Comparison of ENCODE assay signal across 8 cellular contexts in the genomic region with DNA sequence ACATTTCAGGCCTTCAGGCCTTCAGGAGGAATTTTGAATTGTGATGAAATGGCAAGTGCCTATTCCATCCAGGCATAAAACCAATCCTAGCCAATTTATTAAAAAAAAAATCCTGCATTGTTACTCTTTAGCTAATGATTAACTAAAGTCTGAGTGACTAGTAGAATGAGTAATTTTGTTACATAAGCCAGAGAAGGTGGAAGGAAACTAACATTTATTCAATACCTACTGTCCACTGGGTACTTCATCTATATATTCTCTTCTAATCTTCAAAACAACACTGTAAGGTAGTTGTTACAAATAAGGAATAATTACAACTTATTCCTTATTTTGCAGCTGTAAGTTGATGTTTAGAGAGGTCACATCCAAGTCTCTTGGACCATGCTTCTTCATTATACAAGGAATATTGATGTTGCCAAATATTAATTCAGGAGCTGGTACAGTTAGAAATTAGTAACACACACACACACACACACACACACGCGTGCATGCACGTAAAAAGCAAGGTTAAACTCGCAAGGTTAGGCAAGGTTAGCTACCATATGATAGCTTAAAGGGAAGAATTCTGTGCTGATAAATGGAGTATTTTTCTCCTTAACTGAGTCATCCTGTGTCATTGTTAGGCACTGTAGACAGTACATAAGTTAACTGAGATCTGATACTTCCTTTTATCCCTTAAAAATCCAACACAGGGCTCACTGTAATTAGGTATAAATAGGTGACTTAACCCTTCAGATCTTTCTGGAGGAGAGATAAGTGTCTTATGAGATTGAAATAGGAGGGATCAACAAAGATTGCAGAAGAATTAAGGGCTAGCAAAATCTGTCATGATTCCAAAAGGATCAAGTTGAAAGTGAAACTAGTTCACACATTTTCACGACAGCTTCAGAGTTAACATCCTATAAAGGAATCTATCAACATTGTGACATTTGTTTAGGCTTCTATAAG.
A peak's percentile ranks its signal among the peaks of the same experiment; 100 is the strongest.
DNase-seq lines count a peak whose midpoint lies in the region; ATAC-seq and TF ChIP-seq lines count a peak whose summit lies in the region.

No MANE protein-coding gene starts in this region.

- H3K27me3 Mint-ChIP-seq in CD4-positive, CD25-positive, alpha-beta regulatory T cell, result peaks cover 4% of the 10 kb centered on the region
- no peaks in the 10 kb centered on the region for H3K27me3 Mint-ChIP-seq in naive thymus-derived CD4-positive, alpha-beta T cell

- peak overlapping the region; percentile 87 for H2AFZ ChIP-seq in Loucy (ENCODE audit: low read length)

- peak overlapping the region; percentile 57 for H3K4me2 ChIP-seq in Loucy (ENCODE audit: low read depth, low read length, poor library complexity, severe bottlenecking)

- peak overlapping the region; percentile 30 for H3K9ac ChIP-seq in Loucy (ENCODE audit: low read depth, low read length, poor library complexity, severe bottlenecking)

- no peaks in the 10 kb centered on the region for H3K4me1 ChIP-seq in CD4-positive, CD25-positive, alpha-beta regulatory T cell (ENCODE audit: control insufficient read depth, insufficient read depth, low read length, poor library complexity, severe bottlenecking)
- H3K4me1 ChIP-seq in Loucy (ENCODE audit: insufficient read depth, low read length, poor library complexity, severe bottlenecking), result no peaks in the 10 kb centered on the region
- no peaks in the 10 kb centered on the region for H3K4me1 ChIP-seq in effector memory CD4-positive, alpha-beta T cell (ENCODE audit: control insufficient read depth, insufficient read depth, low read length, poor library complexity, severe bottlenecking)
- no peaks in the 10 kb centered on the region for H3K4me1 ChIP-seq in naive thymus-derived CD4-positive, alpha-beta T cell (ENCODE audit: control insufficient read depth in 2 of 2, insufficient read depth in 2 of 2, low read length in 2 of 2)

- TF ChIP-seq CTCF in Loucy (conservative IDR thresholded peaks at IDR 0.05; ENCODE audit: low read length), result no peak

- H3K4me3 Mint-ChIP-seq in CD4-positive, CD25-positive, alpha-beta regulatory T cell, result peak overlapping the region in 2 of 4 donors; percentile 9 to 59
- peak overlapping the region; percentile 30 to 83 (median 76) for H3K4me3 Mint-ChIP-seq in naive thymus-derived CD4-positive, alpha-beta T cell

- H3K27me3 ChIP-seq in CD4-positive, CD25-positive, alpha-beta regulatory T cell (ENCODE audit: control insufficient read depth, insufficient read depth, low read length), result no peaks in the 10 kb centered on the region
- H3K27me3 ChIP-seq in Loucy (ENCODE audit: insufficient read depth, low read length, poor library complexity, severe bottlenecking), result no peaks in the 10 kb centered on the region
- no peaks in the 10 kb centered on the region for H3K27me3 ChIP-seq in effector memory CD4-positive, alpha-beta T cell (replicated peaks; ENCODE audit: control insufficient read depth, insufficient read depth, low read length, poor library complexity, severe bottlenecking)
- no peaks in the 10 kb centered on the region for H3K27me3 ChIP-seq in naive thymus-derived CD4-positive, alpha-beta T cell (ENCODE audit: control insufficient read depth in 2 of 2, insufficient read depth in 2 of 2, low read length in 2 of 2)

- CTCF ChIA-PET in naive thymus-derived CD4-positive, alpha-beta T cell (lab: Charles Lee), result interaction anchor here (0.6 kb wide), 1 partner anchor 413 kb away, joined by 3 read pairs; no protein-coding TSS in a partner anchor

- ATAC-seq in CD4-positive, CD25-positive, alpha-beta regulatory T cell (ENCODE audit: low read depth in 2 of 2), result no peak
- ATAC-seq in naive thymus-derived CD4-positive, alpha-beta T cell, result no peak
- no peak for ATAC-seq in HG03175 (IDR thresholded peaks at IDR 0.05; ENCODE audit: unreplicated experiment)

- POLR2A ChIA-PET in naive thymus-derived CD4-positive, alpha-beta T cell (lab: Charles Lee), result no interaction called here

- no peak overlapping the region for H3K27ac ChIP-seq in CD4-positive, CD25-positive, alpha-beta regulatory T cell (ENCODE audit: insufficient read depth, low read length, poor library complexity, severe bottlenecking)
- H3K27ac ChIP-seq in effector memory CD4-positive, alpha-beta T cell (ENCODE audit: insufficient read depth, low read length, poor library complexity, severe bottlenecking), result no peak overlapping the region
- no peak overlapping the region for H3K27ac ChIP-seq in naive thymus-derived CD4-positive, alpha-beta T cell (ENCODE audit: low read depth, low read length)

- DNase-seq in CD4-positive, CD25-positive, alpha-beta regulatory T cell, result no peak
- DNase-seq in effector memory CD4-positive, alpha-beta T cell, result no peak
- DNase-seq in naive thymus-derived CD4-positive, alpha-beta T cell, result no peak
- DNase-seq in midbrain (lab: John Stamatoyannopoulos, UW) (no peak), NCI-H774 (lab: John Stamatoyannopoulos, UW) (no peak)
- no peak for DNase-seq in activated CD4-positive, alpha-beta T cell treated with anti-CD3 and anti-CD28 coated beads, Interleukin-2, amount 50 U/mL, for 48 hours

- no peaks in the 10 kb centered on the region for H3K36me3 Mint-ChIP-seq in CD4-positive, CD25-positive, alpha-beta regulatory T cell
- H3K36me3 Mint-ChIP-seq in naive thymus-derived CD4-positive, alpha-beta T cell, result no peaks in the 10 kb centered on the region

- intact Hi-C loops in naive thymus-derived CD4-positive, alpha-beta T cell (cut with micrococcal nuclease), result no loop called here

- H3K79me2 ChIP-seq in Loucy (ENCODE audit: insufficient read depth, low read length), result no peaks in the 10 kb centered on the region

- H3K9me3 ChIP-seq in CD4-positive, CD25-positive, alpha-beta regulatory T cell (ENCODE audit: control insufficient read depth in 2 of 2, low read length in 2 of 2), result no peaks in the 10 kb centered on the region
- no peaks in the 10 kb centered on the region for H3K9me3 ChIP-seq in Loucy (ENCODE audit: insufficient read depth, low read depth, low read length)
- no peaks in the 10 kb centered on the region for H3K9me3 ChIP-seq in effector memory CD4-positive, alpha-beta T cell (ENCODE audit: control insufficient read depth, low read length)
- no peaks in the 10 kb centered on the region for H3K9me3 ChIP-seq in naive thymus-derived CD4-positive, alpha-beta T cell (ENCODE audit: control insufficient read depth in 2 of 3, low read length in 3 of 3)

- H3K4me3 ChIP-seq in CD4-positive, CD25-positive, alpha-beta regulatory T cell (ENCODE audit: low read depth, low read length), result peak overlapping the region; percentile 4
- H3K4me3 ChIP-seq in Loucy (ENCODE audit: low read length, poor library complexity, severe bottlenecking), result peak overlapping the region; percentile 55
- H3K4me3 ChIP-seq in effector memory CD4-positive, alpha-beta T cell (ENCODE audit: insufficient read depth, low read depth, low read length, poor library complexity, severe bottlenecking), result peak overlapping the region; percentile 24
- H3K4me3 ChIP-seq in naive thymus-derived CD4-positive, alpha-beta T cell (ENCODE audit: low read length), result peak overlapping the region; percentile 42

- peaks cover 0 to 12% (median 2%) of the 10 kb centered on the region in 4 donors for H3K4me1 Mint-ChIP-seq in CD4-positive, CD25-positive, alpha-beta regulatory T cell
- H3K4me1 Mint-ChIP-seq in naive thymus-derived CD4-positive, alpha-beta T cell, result peaks cover 6 to 17% (median 15%) of the 10 kb centered on the region in 7 donors

- no peaks in the 10 kb centered on the region for H4K20me1 ChIP-seq in Loucy (ENCODE audit: insufficient read depth, low read length, poor library complexity, severe bottlenecking)

- H3K27ac Mint-ChIP-seq in CD4-positive, CD25-positive, alpha-beta regulatory T cell, result peak overlapping the region in 1 of 3 donors; percentile 27
- peak overlapping the region in 5 of 9 donors; percentile 31 to 73 (median 58) for H3K27ac Mint-ChIP-seq in naive thymus-derived CD4-positive, alpha-beta T cell

- H3F3A ChIP-seq in Loucy (ENCODE audit: low read depth), result no peaks in the 10 kb centered on the region

- no peaks in the 10 kb centered on the region for H3K36me3 ChIP-seq in CD4-positive, CD25-positive, alpha-beta regulatory T cell (ENCODE audit: control insufficient read depth, insufficient read depth, low read length)
- no peaks in the 10 kb centered on the region for H3K36me3 ChIP-seq in Loucy (ENCODE audit: insufficient read depth, low read length)
- H3K36me3 ChIP-seq in effector memory CD4-positive, alpha-beta T cell (ENCODE audit: control insufficient read depth, insufficient read depth, low read length), result no peaks in the 10 kb centered on the region
- no peaks in the 10 kb centered on the region for H3K36me3 ChIP-seq in naive thymus-derived CD4-positive, alpha-beta T cell (ENCODE audit: control insufficient read depth in 2 of 3, insufficient read depth in 3 of 3, low read length in 3 of 3)

- no peaks in the 10 kb centered on the region for H3K9me2 ChIP-seq in Loucy (replicated peaks; ENCODE audit: low read depth, low read length)

- peaks cover 0 to 3% (median 0%) of the 10 kb centered on the region in 7 donors for H3K9me3 Mint-ChIP-seq in CD4-positive, CD25-positive, alpha-beta regulatory T cell
- H3K9me3 Mint-ChIP-seq in naive thymus-derived CD4-positive, alpha-beta T cell, result no peaks in the 10 kb centered on the region

Comparison
In these comparisons a context has a peak if more than half of its experiments do, and no peak if none do; other contexts are left out.
1. H3K4me3 ChIP-seq: peak in every context shown above with its lines; median percentile 55 in Loucy; 42 in naive thymus-derived CD4-positive, alpha-beta T cell; 24 in effector memory CD4-positive, alpha-beta T cell; 4 in CD4-positive, CD25-positive, alpha-beta regulatory T cell.